Comparison of ENCODE assay signal across 8 cellular contexts in genomic region chr9:85610074-85610855, GRCh38.
DNase-seq lines count a peak whose midpoint lies in the region; ATAC-seq and TF ChIP-seq lines count a peak whose summit lies in the region.

No MANE protein-coding gene starts in this region.

- peaks cover 6% of the 10 kb centered on the region for H3K4me1 Mint-ChIP-seq in activated T-helper 2 cell treated with anti-CD3 and anti-CD28 coated beads, Interferon-gamma antibody, Interleukin-2, Interleukin-4, amounts not matched to agents 10 μg/mL and 5 μg/mL and 100 μg/mL, durations not matched to agents 14 hours and 24 hours and 36 hours (ENCODE audit: low read depth)

- H3K4me3 Mint-ChIP-seq in activated T-helper 2 cell treated with anti-CD3 and anti-CD28 coated beads, Interferon-gamma antibody, Interleukin-2, Interleukin-4, amounts not matched to agents 10 μg/mL and 5 μg/mL and 100 μg/mL, durations not matched to agents 14 hours and 24 hours and 36 hours (ENCODE audit: low read depth): peak overlapping the region; percentile 51

- peak in 1 of 3 donors; percentile 32 for TF ChIP-seq CTCF in omental fat pad (IDR thresholded peaks at IDR 0.05)

- ATAC-seq in GM19372 (IDR thresholded peaks at IDR 0.05; ENCODE audit: low read depth, unreplicated experiment) (peak; percentile 96), HG03378 (IDR thresholded peaks at IDR 0.05; ENCODE audit: unreplicated experiment) (peak; percentile 87), omental fat pad (ENCODE audit: low FRiP score) (peak; percentile 73)

- no peaks in the 10 kb centered on the region for H3K36me3 Mint-ChIP-seq in activated T-helper 2 cell treated with anti-CD3 and anti-CD28 coated beads, Interferon-gamma antibody, Interleukin-2, Interleukin-4, amounts not matched to agents 10 μg/mL and 5 μg/mL and 100 μg/mL, durations not matched to agents 14 hours and 24 hours and 36 hours (ENCODE audit: low read depth)

- no peaks in the 10 kb centered on the region for H3K27me3 Mint-ChIP-seq in activated T-helper 2 cell treated with anti-CD3 and anti-CD28 coated beads, Interferon-gamma antibody, Interleukin-2, Interleukin-4, amounts not matched to agents 10 μg/mL and 5 μg/mL and 100 μg/mL, durations not matched to agents 14 hours and 24 hours and 36 hours (ENCODE audit: low read depth)

- intact Hi-C loops in activated T-helper 2 cell treated with anti-CD3 and anti-CD28 coated beads, Interferon-gamma antibody, Interleukin-2, Interleukin-4, amounts not matched to agents 10 μg/mL and 5 μg/mL and 100 μg/mL, durations not matched to agents 14 hours and 24 hours and 36 hours (cut with micrococcal nuclease): loop anchor here (5.0 kb wide), 1 partner anchor 1213 kb away; no protein-coding TSS in a partner anchor

- H3K9me3 Mint-ChIP-seq in activated T-helper 2 cell treated with anti-CD3 and anti-CD28 coated beads, Interferon-gamma antibody, Interleukin-2, Interleukin-4, amounts not matched to agents 10 μg/mL and 5 μg/mL and 100 μg/mL, durations not matched to agents 14 hours and 24 hours and 36 hours: no peaks in the 10 kb centered on the region

- H3K27ac Mint-ChIP-seq in activated T-helper 2 cell treated with anti-CD3 and anti-CD28 coated beads, Interferon-gamma antibody, Interleukin-2, Interleukin-4, amounts not matched to agents 10 μg/mL and 5 μg/mL and 100 μg/mL, durations not matched to agents 14 hours and 24 hours and 36 hours: peak overlapping the region; percentile 63

- DNase-seq in DMS153 treated with DMSO at 0.1 percent for 48 hours (lab: John Stamatoyannopoulos, UW; ENCODE audit: unreplicated experiment) (peak; percentile 21), NCI-H446 treated with DMSO at 0.1 percent for 48 hours (lab: John Stamatoyannopoulos, UW) (peak; percentile 23), foreskin melanocyte (peak; percentile 67), omental fat pad (ENCODE audit: low spot score) (no peak), GOT3 (lab: John Stamatoyannopoulos, UW) (no peak)
- DNase-seq in activated T-helper 2 cell treated with anti-CD3 and anti-CD28 coated beads, Interferon-gamma antibody, Interleukin-2, Interleukin-4, amounts not matched to agents 10 μg/mL and 5 μg/mL and 100 μg/mL, durations not matched to agents 14 hours and 24 hours and 36 hours (ENCODE audit: low spot score): no peak

Comparison
In these comparisons a context has a peak if more than half of its experiments do, and no peak if none do; other contexts are left out.
1. DNase-seq: peak in DMS153 treated with DMSO at 0.1 percent for 48 hours (single experiment), NCI-H446 treated with DMSO at 0.1 percent for 48 hours (single experiment) and foreskin melanocyte (single experiment); none in activated T-helper 2 cell treated with anti-CD3 and anti-CD28 coated beads, Interferon-gamma antibody, Interleukin-2, Interleukin-4, amounts not matched to agents 10 μg/mL and 5 μg/mL and 100 μg/mL, durations not matched to agents 14 hours and 24 hours and 36 hours (single experiment), omental fat pad (single experiment) and GOT3 (single experiment).
2. Peak in every context shown above with its lines, with median percentiles within 50 percentile points of each other: ATAC-seq.